Comparison of ENCODE assay signal across 20 cellular contexts in the genomic region with DNA sequence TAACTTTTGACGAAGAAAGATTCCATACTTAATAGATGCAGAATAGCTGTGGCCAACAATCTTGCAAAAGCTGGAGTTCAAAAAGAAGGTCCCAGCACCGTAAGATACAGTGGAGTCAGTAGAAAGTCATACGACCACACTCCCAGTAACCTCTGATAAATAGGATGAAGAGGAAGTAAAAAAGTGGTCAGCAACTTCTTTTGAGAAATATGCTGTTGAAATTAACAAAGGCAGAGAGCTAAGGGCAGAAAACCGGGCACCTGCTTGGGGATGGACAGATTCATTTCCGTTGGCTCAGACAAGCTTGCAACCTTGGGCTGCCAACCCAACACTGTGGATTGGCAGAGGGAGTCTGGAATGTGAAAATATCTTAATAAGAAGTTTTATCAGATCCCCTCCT. TPM values are rescaled to one million over a fixed set of nuclear protein-coding genes. Genes with fewer than 3 reads are reported as not detected.
A peak's percentile ranks its signal among the peaks of the same experiment; 100 is the strongest.
DNase-seq lines count a peak whose midpoint lies in the region; ATAC-seq and TF ChIP-seq lines count a peak whose summit lies in the region.
"Had no signal": no experiment of that assay in that cellular context is flagged by ENCODE, and none has a peak within 500 bp of the region (broad histone marks: within the 10 kb centered on the region; RNA-seq: fewer than 3 reads in every experiment).

No MANE protein-coding gene starts in this region.

- H3K27me3 ChIP-seq in brain microvascular endothelial cell (replicated peaks): no peaks in the 10 kb centered on the region
- H3K27me3 ChIP-seq: gastroesophageal sphincter, neural progenitor cell, stomach had no signal

- in situ Hi-C loops in brain microvascular endothelial cell (cut with HindIII; ENCODE audit: low pct_ligation_motif_present, low sequenced_read_pairs): no loop called here

- no peak for DNase-seq in activated naive CD4-positive, alpha-beta T cell treated with anti-CD3 and anti-CD28 coated beads for 36 hours
- DNase-seq in activated naive CD4-positive, alpha-beta T cell treated with anti-CD3 and anti-CD28 coated beads, Interleukin-2, amount 50 U/mL, for 16 hours: no peak
- DNase-seq in NCI-H526 treated with DMSO at 0.1 percent for 48 hours (lab: John Stamatoyannopoulos, UW) (peak; percentile 49), HEK293T (ENCODE audit: extremely low spot score) (no peak), inferior parietal cortex (ENCODE audit: extremely low spot score) (no peak), brain microvascular endothelial cell (no peak)
- DNase-seq: ACHN; activated CD4-positive, alpha-beta T cell treated with anti-CD3 and anti-CD28 coated beads, Interleukin-2, amount 50 U/mL, for 4 hours; dermis blood vessel endothelial cell; erythroblast; left colon; midbrain; NCI-H1694; NCI-H446 treated with DMSO at 0.1 percent for 48 hours; stimulated activated CD4-positive, alpha-beta T cell treated with anti-CD3 and anti-CD28 coated beads, Interleukin-15, amount 100 ng/mL, for 24 hours; stomach had no signal

- ATAC-seq in activated T-helper 17 cell treated with anti-CD3 and anti-CD28 coated beads, Interleukin-2, amount 50 U/mL, for 72 hours (replicated peaks): no peak
- ATAC-seq: gastroesophageal sphincter, left colon had no signal

- peak overlapping the region; percentile 54 for H3K4me3 Mint-ChIP-seq in activated naive CD4-positive, alpha-beta T cell treated with anti-CD3 and anti-CD28 coated beads for 36 hours
- H3K4me3 Mint-ChIP-seq in activated T-helper 17 cell treated with anti-CD3 and anti-CD28 coated beads, Interleukin-2, amount 50 U/mL, for 72 hours: no peak overlapping the region
- peak overlapping the region; percentile 71 for H3K4me3 Mint-ChIP-seq in stimulated activated naive CD8-positive, alpha-beta T cell treated with anti-CD3 and anti-CD28 coated beads, Interleukin-15, Interleukin-2, amounts not matched to agents 100 ng/mL and 50 ng/mL, for 24 hours
- H3K4me3 Mint-ChIP-seq: neural progenitor cell had no signal

- H3K9me3 Mint-ChIP-seq in activated naive CD4-positive, alpha-beta T cell treated with anti-CD3 and anti-CD28 coated beads for 36 hours: no peaks in the 10 kb centered on the region
- H3K9me3 Mint-ChIP-seq in activated T-helper 17 cell treated with anti-CD3 and anti-CD28 coated beads, Interleukin-2, amount 50 U/mL, for 72 hours: peaks cover 2% of the 10 kb centered on the region
- peaks cover 4% of the 10 kb centered on the region for H3K9me3 Mint-ChIP-seq in stimulated activated naive CD8-positive, alpha-beta T cell treated with anti-CD3 and anti-CD28 coated beads, Interleukin-15, Interleukin-2, amounts not matched to agents 100 ng/mL and 50 ng/mL, for 24 hours

- H3K36me3 ChIP-seq in brain microvascular endothelial cell (replicated peaks): no peaks in the 10 kb centered on the region
- H3K36me3 ChIP-seq: gastroesophageal sphincter, neural progenitor cell, stomach had no signal

- no peaks in the 10 kb centered on the region for H3K27me3 Mint-ChIP-seq in activated naive CD4-positive, alpha-beta T cell treated with anti-CD3 and anti-CD28 coated beads for 36 hours (ENCODE audit: low read depth)
- H3K27me3 Mint-ChIP-seq in activated T-helper 17 cell treated with anti-CD3 and anti-CD28 coated beads, Interleukin-2, amount 50 U/mL, for 72 hours: no peaks in the 10 kb centered on the region
- H3K27me3 Mint-ChIP-seq in stimulated activated naive CD8-positive, alpha-beta T cell treated with anti-CD3 and anti-CD28 coated beads, Interleukin-15, Interleukin-2, amounts not matched to agents 100 ng/mL and 50 ng/mL, for 24 hours: no peaks in the 10 kb centered on the region

- H3K4me3 ChIP-seq in brain microvascular endothelial cell (ENCODE audit: low read depth, low read length): no peak overlapping the region
- H3K4me3 ChIP-seq: gastroesophageal sphincter, neural progenitor cell, stomach had no signal

- TF ChIP-seq CTCF in brain microvascular endothelial cell (IDR thresholded peaks at IDR 0.05; ENCODE audit: low read depth, low read length, missing control alignments): no peak

- POLR2A ChIA-PET in HEK293T (lab: Yijun Ruan, JAX): interaction anchor here (1.7 kb wide), 1 partner anchor 40 kb away, joined by 8 read pairs; a partner anchor contains a TSS

- H3K27ac Mint-ChIP-seq in activated naive CD4-positive, alpha-beta T cell treated with anti-CD3 and anti-CD28 coated beads for 36 hours: peak overlapping the region; percentile 54
- peak overlapping the region; percentile 19 for H3K27ac Mint-ChIP-seq in activated T-helper 17 cell treated with anti-CD3 and anti-CD28 coated beads, Interleukin-2, amount 50 U/mL, for 72 hours
- peak overlapping the region; percentile 72 for H3K27ac Mint-ChIP-seq in stimulated activated naive CD8-positive, alpha-beta T cell treated with anti-CD3 and anti-CD28 coated beads, Interleukin-15, Interleukin-2, amounts not matched to agents 100 ng/mL and 50 ng/mL, for 24 hours
- H3K27ac Mint-ChIP-seq: neural progenitor cell had no signal

- peaks cover 70% of the 10 kb centered on the region for H3K4me1 Mint-ChIP-seq in activated naive CD4-positive, alpha-beta T cell treated with anti-CD3 and anti-CD28 coated beads for 36 hours (ENCODE audit: low read depth)
- peaks cover 21% of the 10 kb centered on the region for H3K4me1 Mint-ChIP-seq in activated T-helper 17 cell treated with anti-CD3 and anti-CD28 coated beads, Interleukin-2, amount 50 U/mL, for 72 hours
- H3K4me1 Mint-ChIP-seq in stimulated activated naive CD8-positive, alpha-beta T cell treated with anti-CD3 and anti-CD28 coated beads, Interleukin-15, Interleukin-2, amounts not matched to agents 100 ng/mL and 50 ng/mL, for 24 hours (ENCODE audit: low read depth): peaks cover 69% of the 10 kb centered on the region

- CTCF ChIA-PET in activated naive CD4-positive, alpha-beta T cell treated with anti-CD3 and anti-CD28 coated beads for 36 hours (lab: Charles Lee): interaction anchor here (1.0 to 1.5 kb wide), 2 partner anchors 39 to 40 kb away, joined by 3 read pairs; a partner anchor contains a TSS
- CTCF ChIA-PET in HEK293T (lab: Yijun Ruan, JAX): interaction anchor here (1.1 kb wide), 2 partner anchors 13 to 200 kb away, joined by 3 to 4 read pairs; no protein-coding TSS in a partner anchor

- peaks cover 4% of the 10 kb centered on the region for H3K36me3 Mint-ChIP-seq in activated naive CD4-positive, alpha-beta T cell treated with anti-CD3 and anti-CD28 coated beads for 36 hours (ENCODE audit: low read depth)
- no peaks in the 10 kb centered on the region for H3K36me3 Mint-ChIP-seq in activated T-helper 17 cell treated with anti-CD3 and anti-CD28 coated beads, Interleukin-2, amount 50 U/mL, for 72 hours (ENCODE audit: low read depth)
- peaks cover 5% of the 10 kb centered on the region for H3K36me3 Mint-ChIP-seq in stimulated activated naive CD8-positive, alpha-beta T cell treated with anti-CD3 and anti-CD28 coated beads, Interleukin-15, Interleukin-2, amounts not matched to agents 100 ng/mL and 50 ng/mL, for 24 hours (ENCODE audit: low read depth)
- H3K36me3 Mint-ChIP-seq: neural progenitor cell had no signal

- intact Hi-C loops in activated naive CD4-positive, alpha-beta T cell treated with anti-CD3 and anti-CD28 coated beads for 36 hours (cut with micrococcal nuclease): loop anchor here (1.0 kb wide), 1 partner anchor 8 kb away; no protein-coding TSS in a partner anchor

- no peak overlapping the region for H3K27ac ChIP-seq in brain microvascular endothelial cell
- H3K27ac ChIP-seq: gastroesophageal sphincter, neural progenitor cell had no signal

TF ChIP-seq in HEK293T, 16 proteins besides CTCF, POLR2A, EP300 and RAD21:
- TF ChIP-seq FOXA1 (IDR thresholded peaks at IDR 0.05): no peak
- no peak for TF ChIP-seq L3MBTL2 (conservative IDR thresholded peaks at IDR 0.05)
- no peak for TF ChIP-seq SP1 (IDR thresholded peaks at IDR 0.05)
- TF ChIP-seq FOXK2 (IDR thresholded peaks at IDR 0.05): no peak
- no peak for TF ChIP-seq HDGF (IDR thresholded peaks at IDR 0.05; ENCODE audit: borderline replicate concordance)
- no peak for TF ChIP-seq ZNF384 (IDR thresholded peaks at IDR 0.05)
- TF ChIP-seq SUZ12 (IDR thresholded peaks at IDR 0.05): no peak
- TF ChIP-seq TARDBP (IDR thresholded peaks at IDR 0.05): no peak
- TF ChIP-seq LEF1 (IDR thresholded peaks at IDR 0.05; ENCODE audit: borderline replicate concordance): no peak
- no peak for TF ChIP-seq FOXM1 (IDR thresholded peaks at IDR 0.05; ENCODE audit: borderline replicate concordance)
- TF ChIP-seq NFRKB (IDR thresholded peaks at IDR 0.05): no peak
- no peak for TF ChIP-seq BHLHE40 (IDR thresholded peaks at IDR 0.05; ENCODE audit: borderline replicate concordance)
- no peak for TF ChIP-seq ARNT (IDR thresholded peaks at IDR 0.05)
- TF ChIP-seq, protein P1, sequence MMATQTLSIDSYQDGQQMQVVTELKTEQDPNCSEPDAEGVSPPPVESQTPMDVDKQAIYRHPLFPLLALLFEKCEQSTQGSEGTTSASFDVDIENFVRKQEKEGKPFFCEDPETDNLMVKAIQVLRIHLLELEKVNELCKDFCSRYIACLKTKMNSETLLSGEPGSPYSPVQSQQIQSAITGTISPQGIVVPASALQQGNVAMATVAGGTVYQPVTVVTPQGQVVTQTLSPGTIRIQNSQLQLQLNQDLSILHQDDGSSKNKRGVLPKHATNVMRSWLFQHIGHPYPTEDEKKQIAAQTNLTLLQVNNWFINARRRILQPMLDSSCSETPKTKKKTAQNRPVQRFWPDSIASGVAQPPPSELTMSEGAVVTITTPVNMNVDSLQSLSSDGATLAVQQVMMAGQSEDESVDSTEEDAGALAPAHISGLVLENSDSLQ (IDR thresholded peaks at IDR 0.05): no peak
- TF ChIP-seq CTBP1 (IDR thresholded peaks at IDR 0.05; ENCODE audit: borderline replicate concordance): no peak

RNA-seq across cellular contexts. Expression of a gene that starts 40.0 kb away (rescaled TPM):
- 100 to 1,000 TPM; 218 to 223 TPM for total RNA-seq in activated naive CD4-positive, alpha-beta T cell treated with anti-CD3 and anti-CD28 coated beads for 36 hours
- 100 to 1,000 TPM; 131 to 648 TPM for total RNA-seq in activated T-helper 17 cell treated with anti-CD3 and anti-CD28 coated beads, Interleukin-2, amount 50 U/mL, for 72 hours

Comparison
In these comparisons a context has a peak if more than half of its experiments do, and no peak if none do; other contexts are left out.
1. H3K27ac Mint-ChIP-seq: peak in every context shown above with its lines; median percentile 72 in stimulated activated naive CD8-positive, alpha-beta T cell treated with anti-CD3 and anti-CD28 coated beads, Interleukin-15, Interleukin-2, amounts not matched to agents 100 ng/mL and 50 ng/mL, for 24 hours; 54 in activated naive CD4-positive, alpha-beta T cell treated with anti-CD3 and anti-CD28 coated beads for 36 hours; 19 in activated T-helper 17 cell treated with anti-CD3 and anti-CD28 coated beads, Interleukin-2, amount 50 U/mL, for 72 hours.